ENCODE assay signal across 19 cellular contexts in the genomic region with DNA sequence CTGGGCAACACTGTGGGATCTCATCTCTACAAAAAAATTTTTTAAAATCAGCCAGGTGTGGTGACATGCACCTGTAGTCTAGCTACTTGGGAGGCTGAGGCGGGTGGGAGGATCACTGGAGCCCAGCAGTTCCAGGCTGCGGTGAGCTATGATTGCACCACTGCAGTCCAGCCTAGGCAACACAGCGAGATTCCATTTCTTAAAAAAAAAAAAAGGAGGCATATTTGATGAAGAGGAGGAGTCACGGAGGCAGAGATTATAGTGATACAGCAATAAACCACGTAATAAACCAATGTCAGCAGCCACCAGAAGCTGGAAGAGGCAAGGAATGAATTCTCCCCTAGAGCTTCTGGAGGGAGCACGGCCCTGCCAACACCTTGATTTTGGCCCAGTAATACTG. TPM values are rescaled to one million over a fixed set of nuclear protein-coding genes. Genes with fewer than 3 reads are reported as not detected.
DNase-seq lines count a peak whose midpoint lies in the region; ATAC-seq, FAIRE-seq and TF ChIP-seq lines count a peak whose summit lies in the region.
"Had no signal": no experiment of that assay in that cellular context is flagged by ENCODE, and none has a peak within 500 bp of the region (broad histone marks: within the 10 kb centered on the region; RNA-seq: fewer than 3 reads in every experiment).

No MANE protein-coding gene starts in this region.

- peak overlapping the region; percentile 52 to 71 for H3K27ac Mint-ChIP-seq in effector memory CD8-positive, alpha-beta T cell

- H3K36me3 Mint-ChIP-seq in effector memory CD8-positive, alpha-beta T cell (ENCODE audit: insufficient read depth), result peaks cover 18% of the 10 kb centered on the region
- H3K36me3 Mint-ChIP-seq: IgD-negative memory B cell had no signal

- H3K4me1 Mint-ChIP-seq in effector memory CD8-positive, alpha-beta T cell (ENCODE audit: low read depth in 2 of 2), result peaks cover 58 to 70% of the 10 kb centered on the region in 2 donors

- no peak for ATAC-seq in effector memory CD8-positive, alpha-beta T cell (replicated peaks)
- no peak for ATAC-seq in HepG2
- no peak for ATAC-seq in HG02678 (IDR thresholded peaks at IDR 0.05; ENCODE audit: unreplicated experiment)

- TF ChIP-seq CTCF in AG10803 (conservative IDR thresholded peaks at IDR 0.05; ENCODE audit: low read length), result no peak
- TF ChIP-seq CTCF in Loucy (conservative IDR thresholded peaks at IDR 0.05; ENCODE audit: low read length), result no peak
- no peak for TF ChIP-seq CTCF in HepG2 (CRISPR knock-in tag; IDR thresholded peaks at IDR 0.05)

- H4K20me1 ChIP-seq in Loucy (ENCODE audit: insufficient read depth, low read length, poor library complexity, severe bottlenecking), result peaks cover 21% of the 10 kb centered on the region
- no peaks in the 10 kb centered on the region for H4K20me1 ChIP-seq in HepG2 (ENCODE audit: insufficient read depth, low read length)

- H3K4me1 ChIP-seq in Loucy (ENCODE audit: insufficient read depth, low read length, poor library complexity, severe bottlenecking) (peaks cover 70% of the 10 kb centered on the region), HepG2 (ENCODE audit: insufficient read depth, low read length) (peaks cover 43% of the 10 kb centered on the region)

- FAIRE-seq in HepG2 (lab: Jason Lieb, UNC), result no peak
- FAIRE-seq: GM19239, H54 had no signal

- H3K9me3 Mint-ChIP-seq in effector memory CD8-positive, alpha-beta T cell, result no peaks in the 10 kb centered on the region
- H3K9me3 Mint-ChIP-seq: IgD-negative memory B cell had no signal

- TF ChIP-seq EP300 in HepG2 (IDR thresholded peaks at IDR 0.05; ENCODE audit: low read depth in 2 of 2, low read length in 2 of 2) (no peak), HepG2 (CRISPR knock-in tag; IDR thresholded peaks at IDR 0.05; ENCODE audit: borderline replicate concordance) (no peak)

- H3K4me3 ChIP-seq in AG10803 (ENCODE audit: low read length), result no peak overlapping the region
- H3K4me3 ChIP-seq in Loucy (ENCODE audit: low read length, poor library complexity, severe bottlenecking), result peak overlapping the region; percentile 79
- no peak overlapping the region for H3K4me3 ChIP-seq in HepG2 (replicated peaks in 1 of 3; ENCODE audit: insufficient read depth in 1 of 3, low read depth in 2 of 3, low read length in 3 of 3)
- H3K4me3 ChIP-seq: BLaER1 treated with 17β-estradiol and CSF1 and Interleukin-3, amounts not matched to agents 10 nM and 100 nM had no signal

- no peaks in the 10 kb centered on the region for H3K9me2 ChIP-seq in Loucy (replicated peaks; ENCODE audit: low read depth, low read length)

- intact Hi-C loops in HepG2 (cut with micrococcal nuclease; ENCODE audit: unreplicated experiment), result no loop called here

- no peak overlapping the region for H3K27ac ChIP-seq in HepG2 (ENCODE audit: extremely low read length, insufficient read depth, low read length)
- H3K27ac ChIP-seq: BLaER1 treated with 17β-estradiol and CSF1 and Interleukin-3, amounts not matched to agents 10 nM and 100 nM had no signal

- H3K79me2 ChIP-seq in Loucy (ENCODE audit: insufficient read depth, low read length) (peaks cover 79% of the 10 kb centered on the region), HepG2 (ENCODE audit: insufficient read depth, low read length) (peaks cover 23% of the 10 kb centered on the region)

- BruUV-seq in HepG2 (replicated peaks; lab: Mats Ljungman, UMichigan), result no TSS peak

- H3K9ac ChIP-seq in Loucy (ENCODE audit: low read depth, low read length, poor library complexity, severe bottlenecking) (peak overlapping the region; percentile 79), HepG2 (ENCODE audit: insufficient read depth, low read depth, low read length) (no peak overlapping the region)
- H3K9ac ChIP-seq: BLaER1 treated with 17β-estradiol and CSF1 and Interleukin-3, amounts not matched to agents 10 nM and 100 nM had no signal

- DNase-seq in AG10803 (ENCODE audit: low read depth), result peak; percentile 40
- no peak for DNase-seq in effector memory CD8-positive, alpha-beta T cell
- peak; percentile 9 for DNase-seq in mesenteric fat pad (ENCODE audit: low spot score)
- DNase-seq in HepG2 (ENCODE audit: low spot score), result no peak
- no peak for DNase-seq in NCI-H187 (lab: John Stamatoyannopoulos, UW)
- no peak for DNase-seq in SKM-1 treated with dmso at 0.1 percent for 144 hours (lab: John Stamatoyannopoulos, UW; ENCODE audit: unreplicated experiment)
- DNase-seq: COR-L47, Kasumi-1, NCI-H1105 treated with DMSO at 0.1 percent for 48 hours, NCI-H1694 treated with DMSO at 0.1 percent for 48 hours, NCI-H226, NCI-H526, SIG-M5 had no signal

- no peaks in the 10 kb centered on the region for H3F3A ChIP-seq in Loucy (ENCODE audit: low read depth)

- H3K4me3 Mint-ChIP-seq in effector memory CD8-positive, alpha-beta T cell, result peak overlapping the region in 1 of 2 donors; percentile 34

- H2AFZ ChIP-seq in Loucy (ENCODE audit: low read length) (no peak overlapping the region), HepG2 (ENCODE audit: low read length) (no peak overlapping the region)

- H3K27me3 ChIP-seq in Loucy (ENCODE audit: insufficient read depth, low read length, poor library complexity, severe bottlenecking) (no peaks in the 10 kb centered on the region), HepG2 (ENCODE audit: control insufficient read depth in 1 of 2, insufficient read depth in 2 of 2, low read length in 2 of 2) (no peaks in the 10 kb centered on the region)
- H3K27me3 ChIP-seq: BLaER1 treated with 17β-estradiol and CSF1 and Interleukin-3, amounts not matched to agents 10 nM and 100 nM had no signal

- no peaks in the 10 kb centered on the region for H3K27me3 Mint-ChIP-seq in effector memory CD8-positive, alpha-beta T cell
- H3K27me3 Mint-ChIP-seq: IgD-negative memory B cell had no signal

- POLR2A ChIA-PET in HepG2 (lab: Yijun Ruan, JAX), result interaction anchor here (1.1 to 6.2 kb wide), 2 partner anchors 25 to 68 kb away, joined by 3 to 84 read pairs; partner anchors contain the start of genes ANKRD35 and RBM8A

- H3K4me2 ChIP-seq in Loucy (ENCODE audit: low read depth, low read length, poor library complexity, severe bottlenecking) (peak overlapping the region; percentile 91), HepG2 (ENCODE audit: low read depth, low read length) (no peak overlapping the region)

- CTCF ChIA-PET in HepG2 (lab: Yijun Ruan, JAX; ENCODE audit: low intra/inter-chr PET ratio, low total read pairs), result no interaction called here

- H3K9me3 ChIP-seq in Loucy (ENCODE audit: insufficient read depth, low read depth, low read length), result no peaks in the 10 kb centered on the region
- H3K9me3 ChIP-seq in HepG2 (ENCODE audit: low read length), result no peaks in the 10 kb centered on the region
- H3K9me3 ChIP-seq: BLaER1 treated with 17β-estradiol and CSF1 and Interleukin-3, amounts not matched to agents 10 nM and 100 nM had no signal

- TF ChIP-seq RAD21 in HepG2 (CRISPR knock-in tag; IDR thresholded peaks at IDR 0.05), result no peak

- no peak for TF ChIP-seq POLR2A in HepG2 (IDR thresholded peaks at IDR 0.05; ENCODE audit: insufficient read depth in 1 of 2, low read depth in 2 of 2, low read length in 2 of 2)

- in situ Hi-C loops in HepG2 (cut with HindIII; ENCODE audit: extremely low pct_ligation_motif_present, low pct_unique_long_range_greater_than_20kb), result no loop called here

- H3K36me3 ChIP-seq in Loucy (ENCODE audit: insufficient read depth, low read length) (no peaks in the 10 kb centered on the region), HepG2 (replicated peaks in 1 of 2; ENCODE audit: control insufficient read depth in 1 of 2, insufficient read depth in 2 of 2, low read length in 2 of 2) (peaks cover 0 to 1% of the 10 kb centered on the region in 2 experiments; a peak in 1 of 5 replicates)

- WGBS in HepG2 (ENCODE audit: low lambda C conversion rate), result 94% methylated on average over 6 of the region's 6 CpGs

RNA-seq across cellular contexts. Expression of gene LIX1L, which starts 4.0 kb away (rescaled TPM):
- total RNA-seq in mesenteric fat pad (26.6 TPM), HepG2 (2016; rRNA removed; fragmentation: Illumina TruSeq; extraction: Trizol) (8.1 and 10.9 TPM in 2 replicates)
- total RNA-seq in HepG2 (2016; cell fraction: cytosol; rRNA removed; fragmentation: Illumina TruSeq; extraction: Trizol; ENCODE audit: low read depth), result 1.6 TPM in 2 replicates
- total RNA-seq in HepG2 (2016; cell fraction: insoluble cytoplasmic fraction; rRNA removed; fragmentation: Illumina TruSeq; extraction: Trizol), result 8.3 and 9.6 TPM in 2 replicates
- total RNA-seq in HepG2 (2016; cell fraction: membrane; rRNA removed; fragmentation: Illumina TruSeq; extraction: Trizol), result 6.8 and 7.1 TPM in 2 replicates
- total RNA-seq in HepG2 (2016; cell fraction: nucleus; rRNA removed; fragmentation: Illumina TruSeq; extraction: Trizol), result 5.0 and 5.9 TPM in 2 replicates
- polyA plus RNA-seq in HepG2 (2011; rRNA removed), result 19.4 and 24.9 TPM in 2 replicates
- polyA plus RNA-seq in HepG2 (2011; cell fraction: cytosol; rRNA removed), result 19.3 and 22.0 TPM in 2 replicates
- 5.2 and 7.4 TPM in 2 replicates for polyA plus RNA-seq in HepG2 (2011; cell fraction: nucleus; rRNA removed)
- polyA plus RNA-seq in HepG2 (2012), result 4.8 and 5.8 TPM in 2 replicates
- 1.3 and 1.7 TPM in 2 replicates for polyA plus RNA-seq in HepG2 (2016; cell fraction: cytosol; fragmentation: Illumina TruSeq; extraction: Trizol; ENCODE audit: low read depth)
- polyA plus RNA-seq in HepG2 (2016; cell fraction: insoluble cytoplasmic fraction; fragmentation: Illumina TruSeq; extraction: Trizol; ENCODE audit: low read depth), result 12.8 and 15.5 TPM in 2 replicates
- 5.7 and 5.8 TPM in 2 replicates for polyA plus RNA-seq in HepG2 (2016; cell fraction: membrane; fragmentation: Illumina TruSeq; extraction: Trizol; ENCODE audit: low read depth)
- polyA plus RNA-seq in HepG2 (2016; cell fraction: nucleus; fragmentation: Illumina TruSeq; extraction: Trizol; ENCODE audit: insufficient read depth, low read depth), result 9.8 and 10.9 TPM in 2 replicates
- polyA minus RNA-seq in HepG2 (2011; rRNA and poly(A)+ RNA removed; ENCODE audit: low replicate concordance), result 15.4 and 31.6 TPM in 2 replicates
- 12.6 and 13.9 TPM in 2 replicates for polyA minus RNA-seq in HepG2 (2011; cell fraction: cytosol; rRNA and poly(A)+ RNA removed)
- 5.9 and 7.2 TPM in 2 replicates for polyA minus RNA-seq in HepG2 (2011; cell fraction: nucleus; rRNA and poly(A)+ RNA removed)

RNA-seq across cellular contexts. Expression of gene ANKRD34A, which starts 10.5 kb away (rescaled TPM):
- total RNA-seq in mesenteric fat pad (0.74 TPM), HepG2 (2016; rRNA removed; fragmentation: Illumina TruSeq; extraction: Trizol) (0.07 and 0.14 TPM in 2 replicates)
- total RNA-seq in HepG2 (2016; cell fraction: cytosol; rRNA removed; fragmentation: Illumina TruSeq; extraction: Trizol; ENCODE audit: low read depth), result not detected in 2 replicates
- 0.04 TPM in 1 of 2 replicates, not detected in the other for total RNA-seq in HepG2 (2016; cell fraction: insoluble cytoplasmic fraction; rRNA removed; fragmentation: Illumina TruSeq; extraction: Trizol)
- 0.03 and 0.07 TPM in 2 replicates for total RNA-seq in HepG2 (2016; cell fraction: membrane; rRNA removed; fragmentation: Illumina TruSeq; extraction: Trizol)
- 0.13 and 0.19 TPM in 2 replicates for total RNA-seq in HepG2 (2016; cell fraction: nucleus; rRNA removed; fragmentation: Illumina TruSeq; extraction: Trizol)
- polyA plus RNA-seq in HepG2 (2011; rRNA removed), result 0.05 and 0.07 TPM in 2 replicates
- polyA plus RNA-seq in HepG2 (2011; cell fraction: cytosol; rRNA removed), result 0.04 and 0.05 TPM in 2 replicates
- polyA plus RNA-seq in HepG2 (2011; cell fraction: nucleus; rRNA removed), result 0.47 and 0.53 TPM in 2 replicates
- polyA plus RNA-seq in HepG2 (2012), result 0.11 and 0.19 TPM in 2 replicates
- not detected in 2 replicates for polyA plus RNA-seq in HepG2 (2016; cell fraction: cytosol; fragmentation: Illumina TruSeq; extraction: Trizol; ENCODE audit: low read depth)
- polyA plus RNA-seq in HepG2 (2016; cell fraction: insoluble cytoplasmic fraction; fragmentation: Illumina TruSeq; extraction: Trizol; ENCODE audit: low read depth), result 0.08 TPM in 1 of 2 replicates, not detected in the other
- 0.05 TPM in 1 of 2 replicates, not detected in the other for polyA plus RNA-seq in HepG2 (2016; cell fraction: membrane; fragmentation: Illumina TruSeq; extraction: Trizol; ENCODE audit: low read depth)
- polyA plus RNA-seq in HepG2 (2016; cell fraction: nucleus; fragmentation: Illumina TruSeq; extraction: Trizol; ENCODE audit: insufficient read depth, low read depth), result 0.12 and 0.16 TPM in 2 replicates
- 0.08 and 1.4 TPM in 2 replicates for polyA minus RNA-seq in HepG2 (2011; rRNA and poly(A)+ RNA removed; ENCODE audit: low replicate concordance)
- not detected in 2 replicates for polyA minus RNA-seq in HepG2 (2011; cell fraction: cytosol; rRNA and poly(A)+ RNA removed)
- polyA minus RNA-seq in HepG2 (2011; cell fraction: nucleus; rRNA and poly(A)+ RNA removed), result 0.25 and 0.39 TPM in 2 replicates

RNA-seq across cellular contexts. Expression of gene POLR3GL, which starts 10.6 kb away (rescaled TPM):
- total RNA-seq in mesenteric fat pad (30.7 TPM), HepG2 (2016; rRNA removed; fragmentation: Illumina TruSeq; extraction: Trizol) (12.4 and 15.3 TPM in 2 replicates)
- 7.1 and 7.5 TPM in 2 replicates for total RNA-seq in HepG2 (2016; cell fraction: cytosol; rRNA removed; fragmentation: Illumina TruSeq; extraction: Trizol; ENCODE audit: low read depth)
- total RNA-seq in HepG2 (2016; cell fraction: insoluble cytoplasmic fraction; rRNA removed; fragmentation: Illumina TruSeq; extraction: Trizol), result 12.8 and 14.4 TPM in 2 replicates
- 15.4 and 17.0 TPM in 2 replicates for total RNA-seq in HepG2 (2016; cell fraction: membrane; rRNA removed; fragmentation: Illumina TruSeq; extraction: Trizol)
- 5.4 and 6.2 TPM in 2 replicates for total RNA-seq in HepG2 (2016; cell fraction: nucleus; rRNA removed; fragmentation: Illumina TruSeq; extraction: Trizol)
- polyA plus RNA-seq in HepG2 (2011; rRNA removed), result 10.8 and 11.5 TPM in 2 replicates
- polyA plus RNA-seq in HepG2 (2011; cell fraction: cytosol; rRNA removed), result 7.4 and 7.9 TPM in 2 replicates
- polyA plus RNA-seq in HepG2 (2011; cell fraction: nucleus; rRNA removed), result 5.1 and 6.2 TPM in 2 replicates
- polyA plus RNA-seq in HepG2 (2012), result 14.4 and 20.2 TPM in 2 replicates
- polyA plus RNA-seq in HepG2 (2016; cell fraction: cytosol; fragmentation: Illumina TruSeq; extraction: Trizol; ENCODE audit: low read depth), result 10.0 and 10.7 TPM in 2 replicates
- 21.5 and 23.2 TPM in 2 replicates for polyA plus RNA-seq in HepG2 (2016; cell fraction: insoluble cytoplasmic fraction; fragmentation: Illumina TruSeq; extraction: Trizol; ENCODE audit: low read depth)
- 20.0 and 21.6 TPM in 2 replicates for polyA plus RNA-seq in HepG2 (2016; cell fraction: membrane; fragmentation: Illumina TruSeq; extraction: Trizol; ENCODE audit: low read depth)
- 11.4 and 13.9 TPM in 2 replicates for polyA plus RNA-seq in HepG2 (2016; cell fraction: nucleus; fragmentation: Illumina TruSeq; extraction: Trizol; ENCODE audit: insufficient read depth, low read depth)
- 2.5 and 3.4 TPM in 2 replicates for polyA minus RNA-seq in HepG2 (2011; rRNA and poly(A)+ RNA removed; ENCODE audit: low replicate concordance)
- 2.5 and 4.6 TPM in 2 replicates for polyA minus RNA-seq in HepG2 (2011; cell fraction: cytosol; rRNA and poly(A)+ RNA removed)
- 5.0 and 6.6 TPM in 2 replicates for polyA minus RNA-seq in HepG2 (2011; cell fraction: nucleus; rRNA and poly(A)+ RNA removed)

RNA-seq across cellular contexts. Expression of gene RBM8A, which starts 26.6 kb away (rescaled TPM):
- 110 TPM for total RNA-seq in mesenteric fat pad
- 162 and 224 TPM in 2 replicates for total RNA-seq in HepG2 (2016; rRNA removed; fragmentation: Illumina TruSeq; extraction: Trizol)
- 15.8 and 21.1 TPM in 2 replicates for total RNA-seq in HepG2 (2016; cell fraction: cytosol; rRNA removed; fragmentation: Illumina TruSeq; extraction: Trizol; ENCODE audit: low read depth)
- total RNA-seq in HepG2 (2016; cell fraction: insoluble cytoplasmic fraction; rRNA removed; fragmentation: Illumina TruSeq; extraction: Trizol), result 164 and 238 TPM in 2 replicates
- total RNA-seq in HepG2 (2016; cell fraction: membrane; rRNA removed; fragmentation: Illumina TruSeq; extraction: Trizol), result 32.6 and 36.1 TPM in 2 replicates
- 58.0 and 59.0 TPM in 2 replicates for total RNA-seq in HepG2 (2016; cell fraction: nucleus; rRNA removed; fragmentation: Illumina TruSeq; extraction: Trizol)
- polyA plus RNA-seq in HepG2 (2011; rRNA removed), result 75.2 and 106 TPM in 2 replicates
- polyA plus RNA-seq in HepG2 (2011; cell fraction: cytosol; rRNA removed), result 81.5 and 102 TPM in 2 replicates
- 25.3 and 38.5 TPM in 2 replicates for polyA plus RNA-seq in HepG2 (2011; cell fraction: nucleus; rRNA removed)
- 87.0 and 96.0 TPM in 2 replicates for polyA plus RNA-seq in HepG2 (2012)
- polyA plus RNA-seq in HepG2 (2016; cell fraction: cytosol; fragmentation: Illumina TruSeq; extraction: Trizol; ENCODE audit: low read depth), result 14.2 and 15.2 TPM in 2 replicates
- 218 and 247 TPM in 2 replicates for polyA plus RNA-seq in HepG2 (2016; cell fraction: insoluble cytoplasmic fraction; fragmentation: Illumina TruSeq; extraction: Trizol; ENCODE audit: low read depth)
- 28.1 and 28.8 TPM in 2 replicates for polyA plus RNA-seq in HepG2 (2016; cell fraction: membrane; fragmentation: Illumina TruSeq; extraction: Trizol; ENCODE audit: low read depth)
- 89.2 and 112 TPM in 2 replicates for polyA plus RNA-seq in HepG2 (2016; cell fraction: nucleus; fragmentation: Illumina TruSeq; extraction: Trizol; ENCODE audit: insufficient read depth, low read depth)
- 14.9 and 35.6 TPM in 2 replicates for polyA minus RNA-seq in HepG2 (2011; rRNA and poly(A)+ RNA removed; ENCODE audit: low replicate concordance)
- 26.3 and 33.8 TPM in 2 replicates for polyA minus RNA-seq in HepG2 (2011; cell fraction: cytosol; rRNA and poly(A)+ RNA removed)
- 20.2 and 28.7 TPM in 2 replicates for polyA minus RNA-seq in HepG2 (2011; cell fraction: nucleus; rRNA and poly(A)+ RNA removed)

RNA-seq across cellular contexts. Expression of gene PEX11B, which starts 35.3 kb away (rescaled TPM):
- total RNA-seq in mesenteric fat pad, result 13.9 TPM
- 21.6 and 26.2 TPM in 2 replicates for total RNA-seq in HepG2 (2016; rRNA removed; fragmentation: Illumina TruSeq; extraction: Trizol)
- 6.1 and 8.7 TPM in 2 replicates for total RNA-seq in HepG2 (2016; cell fraction: cytosol; rRNA removed; fragmentation: Illumina TruSeq; extraction: Trizol; ENCODE audit: low read depth)
- total RNA-seq in HepG2 (2016; cell fraction: insoluble cytoplasmic fraction; rRNA removed; fragmentation: Illumina TruSeq; extraction: Trizol), result 21.5 and 30.1 TPM in 2 replicates
- 12.7 and 13.4 TPM in 2 replicates for total RNA-seq in HepG2 (2016; cell fraction: membrane; rRNA removed; fragmentation: Illumina TruSeq; extraction: Trizol)
- total RNA-seq in HepG2 (2016; cell fraction: nucleus; rRNA removed; fragmentation: Illumina TruSeq; extraction: Trizol), result 9.3 and 11.7 TPM in 2 replicates
- 38.8 and 48.4 TPM in 2 replicates for polyA plus RNA-seq in HepG2 (2011; rRNA removed)
- 24.9 and 30.2 TPM in 2 replicates for polyA plus RNA-seq in HepG2 (2011; cell fraction: cytosol; rRNA removed)
- 11.0 and 14.0 TPM in 2 replicates for polyA plus RNA-seq in HepG2 (2011; cell fraction: nucleus; rRNA removed)
- polyA plus RNA-seq in HepG2 (2012), result 14.3 and 21.4 TPM in 2 replicates
- polyA plus RNA-seq in HepG2 (2016; cell fraction: cytosol; fragmentation: Illumina TruSeq; extraction: Trizol; ENCODE audit: low read depth), result 4.2 and 4.4 TPM in 2 replicates
- 34.6 and 35.2 TPM in 2 replicates for polyA plus RNA-seq in HepG2 (2016; cell fraction: insoluble cytoplasmic fraction; fragmentation: Illumina TruSeq; extraction: Trizol; ENCODE audit: low read depth)
- 8.1 and 9.5 TPM in 2 replicates for polyA plus RNA-seq in HepG2 (2016; cell fraction: membrane; fragmentation: Illumina TruSeq; extraction: Trizol; ENCODE audit: low read depth)
- 17.7 and 21.1 TPM in 2 replicates for polyA plus RNA-seq in HepG2 (2016; cell fraction: nucleus; fragmentation: Illumina TruSeq; extraction: Trizol; ENCODE audit: insufficient read depth, low read depth)
- polyA minus RNA-seq in HepG2 (2011; rRNA and poly(A)+ RNA removed; ENCODE audit: low replicate concordance), result 29.8 and 36.3 TPM in 2 replicates
- polyA minus RNA-seq in HepG2 (2011; cell fraction: cytosol; rRNA and poly(A)+ RNA removed), result 9.1 and 13.4 TPM in 2 replicates
- 6.4 and 7.0 TPM in 2 replicates for polyA minus RNA-seq in HepG2 (2011; cell fraction: nucleus; rRNA and poly(A)+ RNA removed)

Comparison
In these comparisons a context has a peak if more than half of its experiments do, and no peak if none do; other contexts are left out.
1. DNase-seq: peak in AG10803 (single experiment) and mesenteric fat pad (single experiment); none in effector memory CD8-positive, alpha-beta T cell (0 of 3), HepG2 (single experiment), NCI-H187 (0 of 2) and SKM-1 treated with dmso at 0.1 percent for 144 hours (single experiment).